Comparison of ENCODE assay signal across 27 cellular contexts in genomic region chr2:6312377-6312776, GRCh38.
"Had no signal": no experiment of that assay in that cellular context is flagged by ENCODE, and none has a peak within 500 bp of the region (broad histone marks: within the 10 kb centered on the region; RNA-seq: fewer than 3 reads in every experiment).

No MANE protein-coding gene starts in this region.

- H3K4me3 ChIP-seq: PC-9, SK-N-MC had no signal

- H3K4me1 Mint-ChIP-seq: activated CD4-positive, alpha-beta memory T cell treated with anti-CD3 and anti-CD28 coated beads, Interleukin-2, amount 10 ng/mL, durations not matched to agents 7 days and 5 days; activated T-helper 17 cell treated with anti-CD3 and anti-CD28 coated beads, Interleukin-2, amount 50 U/mL, for 72 hours; T-cell had no signal

- H3K36me3 Mint-ChIP-seq: activated naive CD8-positive, alpha-beta T cell; T-cell had no signal

- ATAC-seq: activated T-helper 17 cell treated with anti-CD3 and anti-CD28 coated beads, Interleukin-2, amount 50 U/mL, for 72 hours; T-cell had no signal

- H3K9me3 Mint-ChIP-seq: activated CD4-positive, alpha-beta memory T cell treated with anti-CD3 and anti-CD28 coated beads, Interleukin-2, amount 10 ng/mL, durations not matched to agents 7 days and 5 days; activated naive CD4-positive, alpha-beta T cell treated with anti-CD3 and anti-CD28 coated beads for 36 hours had no signal

- DNase-seq: activated CD4-positive, alpha-beta memory T cell treated with anti-CD3 and anti-CD28 coated beads, Interleukin-2, amount 10 ng/mL, durations not matched to agents 7 days and 5 days; activated CD4-positive, alpha-beta T cell treated with anti-CD3 and anti-CD28 coated beads, Interleukin-2, amount 50 U/mL, for 1 hour; activated CD4-positive, CD25-positive, alpha-beta regulatory T cell; activated gamma-delta T cell; activated naive CD4-positive, alpha-beta T cell treated with anti-CD3 and anti-CD28 coated beads for 36 hours; activated T-cell treated with anti-CD3 and anti-CD28 coated beads for 4 hours; activated T-cell treated with anti-CD3 and anti-CD28 coated beads, Interleukin-2, amount 50 U/mL, for 48 hours; amygdala; brain microvascular endothelial cell; cerebellar nuclear complex; KBM-7; NCI-H1092; NCI-H1417; NCI-H1930; NCI-H2171; NCI-H345; NCI-H510A; NCI-H526 treated with DMSO at 0.1 percent for 48 hours; NCI-H82; PC-9; SIG-M5; T-cell; T-helper 2 cell had no signal

- H3K36me3 ChIP-seq: brain microvascular endothelial cell had no signal

- H3K27ac ChIP-seq: brain microvascular endothelial cell, PC-9, SK-N-MC, VCaP had no signal

- H3K27me3 ChIP-seq: brain microvascular endothelial cell had no signal

- H2AFZ ChIP-seq: PC-9 had no signal

- H3K27ac Mint-ChIP-seq: activated CD4-positive, alpha-beta memory T cell treated with anti-CD3 and anti-CD28 coated beads, Interleukin-2, amount 10 ng/mL, durations not matched to agents 7 days and 5 days; activated naive CD4-positive, alpha-beta T cell treated with anti-CD3 and anti-CD28 coated beads for 36 hours; activated naive CD8-positive, alpha-beta T cell; activated T-helper 17 cell treated with anti-CD3 and anti-CD28 coated beads, Interleukin-2, amount 50 U/mL, for 72 hours; T-cell had no signal

- H3K4me3 Mint-ChIP-seq: activated CD4-positive, alpha-beta memory T cell treated with anti-CD3 and anti-CD28 coated beads, Interleukin-2, amount 10 ng/mL, durations not matched to agents 7 days and 5 days; activated naive CD4-positive, alpha-beta T cell treated with anti-CD3 and anti-CD28 coated beads for 36 hours; activated naive CD8-positive, alpha-beta T cell; activated T-helper 17 cell treated with anti-CD3 and anti-CD28 coated beads, Interleukin-2, amount 50 U/mL, for 72 hours; T-cell had no signal

- H3K4me2 ChIP-seq: PC-9 had no signal

- H3K27me3 Mint-ChIP-seq: activated CD4-positive, alpha-beta memory T cell treated with anti-CD3 and anti-CD28 coated beads, Interleukin-2, amount 10 ng/mL, durations not matched to agents 7 days and 5 days; activated T-helper 17 cell treated with anti-CD3 and anti-CD28 coated beads, Interleukin-2, amount 50 U/mL, for 72 hours; T-cell had no signal
